8 cellular contexts compared by ENCODE assay signal in genomic region chr5:76544268-76544926, GRCh38.
A peak's percentile ranks its signal among the peaks of the same experiment; 100 is the strongest.
DNase-seq lines count a peak whose midpoint lies in the region; ATAC-seq, FAIRE-seq and TF ChIP-seq lines count a peak whose summit lies in the region.

No MANE protein-coding gene starts in this region.

- H2BK15ac ChIP-seq in neuronal stem cell (ENCODE audit: low read length), result no peak overlapping the region

- H3K18ac ChIP-seq in neuronal stem cell (ENCODE audit: low read length), result no peak overlapping the region

- no peak overlapping the region for H2BK120ac ChIP-seq in neuronal stem cell (ENCODE audit: low read depth, low read length)

- H3K27me3 Mint-ChIP-seq in activated CD4-positive, alpha-beta T cell treated with anti-CD3 and anti-CD28 coated beads for 36 hours, result no peaks in the 10 kb centered on the region

- CTCF ChIA-PET in activated CD4-positive, alpha-beta T cell treated with anti-CD3 and anti-CD28 coated beads for 36 hours (lab: Charles Lee), result interaction anchor here (0.7 to 4.1 kb wide), 21 partner anchors 9 to 369 kb away, joined by 3 to 36 read pairs (median 5); partner anchors contain the start of gene IQGAP2

- no peak for TF ChIP-seq POLR2A in GM12891 (IDR thresholded peaks at IDR 0.05; ENCODE audit: low read depth, low read length)

- no peak overlapping the region for H3K4me2 ChIP-seq in neuronal stem cell (ENCODE audit: insufficient read depth, low read length, poor library complexity, severe bottlenecking)

- H3K4me3 Mint-ChIP-seq in activated CD4-positive, alpha-beta T cell treated with anti-CD3 and anti-CD28 coated beads for 36 hours, result peak overlapping the region; percentile 73

- no peaks in the 10 kb centered on the region for H3K36me3 ChIP-seq in neuronal stem cell (replicated peaks in 1 of 2; ENCODE audit: control insufficient read depth in 2 of 2, insufficient read depth in 2 of 2, low read length in 2 of 2)

- peak; percentile 66 for FAIRE-seq in GM12891 (lab: Jason Lieb, UNC)

- WGBS in neuronal stem cell (ENCODE audit: extremely low coverage in 2 of 2, insufficient read length in 2 of 2, insufficient replicate concordance in 1 of 2), 2 donors, result no CpG with 5 or more reads among the region's 4 CpGs

- H3K9me3 Mint-ChIP-seq in activated CD4-positive, alpha-beta T cell treated with anti-CD3 and anti-CD28 coated beads for 36 hours (ENCODE audit: low read depth), result no peaks in the 10 kb centered on the region

- H2AK5ac ChIP-seq in neuronal stem cell (ENCODE audit: low read depth, low read length), result no peak overlapping the region

- no peak overlapping the region for H3K4ac ChIP-seq in neuronal stem cell (ENCODE audit: low read length)

- H2BK5ac ChIP-seq in neuronal stem cell (ENCODE audit: low read length), result no peak overlapping the region

- H3K14ac ChIP-seq in neuronal stem cell (ENCODE audit: low read length), result no peak overlapping the region

- intact Hi-C loops in activated CD4-positive, alpha-beta T cell treated with anti-CD3 and anti-CD28 coated beads for 36 hours (cut with DNase I, micrococcal nuclease), result loop anchor here (1.0 to 10.0 kb wide), 5 partner anchors 193 to 980 kb away; partner anchors contain the start of gene SV2C (in 1 of the 2)
- intact Hi-C loops in dorsolateral prefrontal cortex (cut with DNase I), result no loop called here

- H3K79me1 ChIP-seq in neuronal stem cell (ENCODE audit: low read depth, low read length), result no peaks in the 10 kb centered on the region

- no peak overlapping the region for H3K4me3 ChIP-seq in neuronal stem cell (ENCODE audit: low read length in 2 of 2)
- no peak overlapping the region for H3K4me3 ChIP-seq in dorsolateral prefrontal cortex

- H4K91ac ChIP-seq in neuronal stem cell (ENCODE audit: low read depth, low read length, poor library complexity), result no peak overlapping the region

- H3K27me3 ChIP-seq in neuronal stem cell (ENCODE audit: control insufficient read depth in 3 of 3, insufficient read depth in 3 of 3, low read depth in 1 of 3, low read length in 3 of 3) (no peaks in the 10 kb centered on the region), dorsolateral prefrontal cortex (peaks cover 0 to 6% (median 0%) of the 10 kb centered on the region in 45 donors)

- DNase-seq in GM12891 (ENCODE audit: insufficient read length, low spot score) (no peak), HuH-7 (ENCODE audit: low spot score) (peak; percentile 65), dermis blood vessel endothelial cell (peak; percentile 20), neuronal stem cell (ENCODE audit: low spot score) (peak; percentile 8), SKM-1 treated with dmso at 0.1 percent for 144 hours (lab: John Stamatoyannopoulos, UW; ENCODE audit: unreplicated experiment) (no peak), dorsolateral prefrontal cortex (no peak), NCI-H187 (lab: John Stamatoyannopoulos, UW) (no peak)
- peak; percentile 79 for DNase-seq in activated CD4-positive, alpha-beta T cell treated with anti-CD3 and anti-CD28 coated beads for 36 hours

- no peak overlapping the region for H2AFZ ChIP-seq in neuronal stem cell (ENCODE audit: low read length)

- H2BK12ac ChIP-seq in neuronal stem cell (ENCODE audit: low read length), result no peak overlapping the region

- H3K9me3 ChIP-seq in neuronal stem cell (replicated peaks in 1 of 2; ENCODE audit: control insufficient read depth in 2 of 2, insufficient read depth in 1 of 2, low read depth in 1 of 2, low read length in 2 of 2), result peaks cover 0 to 2% of the 10 kb centered on the region in 2 donors

- H3K36me3 Mint-ChIP-seq in activated CD4-positive, alpha-beta T cell treated with anti-CD3 and anti-CD28 coated beads for 36 hours (ENCODE audit: low read depth), result peaks cover 2% of the 10 kb centered on the region

- TF ChIP-seq CTCF in dorsolateral prefrontal cortex (IDR thresholded peaks at IDR 0.05 in 54 of 56, conservative IDR thresholded peaks at IDR 0.05 in 2 of 56; ENCODE audit: low read depth in 1 of 56, partially characterized antibody in 56 of 56), result peak in 14 of 56 donors; percentile 7 to 37 (median 16)

- no peak overlapping the region for H4K8ac ChIP-seq in neuronal stem cell (ENCODE audit: low read depth, low read length)

- H3K4me1 Mint-ChIP-seq in activated CD4-positive, alpha-beta T cell treated with anti-CD3 and anti-CD28 coated beads for 36 hours, result peaks cover 90% of the 10 kb centered on the region

- peaks cover 2 to 14% of the 10 kb centered on the region in 2 donors for H3K4me1 ChIP-seq in neuronal stem cell (ENCODE audit: control insufficient read depth in 2 of 2, insufficient read depth in 1 of 2, low read depth in 1 of 2, low read length in 2 of 2)

- ATAC-seq in activated CD4-positive, alpha-beta T cell treated with anti-CD3 and anti-CD28 coated beads for 36 hours, result peak; percentile 34

- POLR2A ChIA-PET in activated CD4-positive, alpha-beta T cell treated with anti-CD3 and anti-CD28 coated beads for 36 hours (lab: Charles Lee), result interaction anchor here (0.5 to 2.9 kb wide), 2 partner anchors 22 to 140 kb away, joined by 5 to 29 read pairs; partner anchors contain the start of gene IQGAP2

- H3K27ac Mint-ChIP-seq in activated CD4-positive, alpha-beta T cell treated with anti-CD3 and anti-CD28 coated beads for 36 hours, result peak overlapping the region; percentile 100

- H3K27ac ChIP-seq in neuronal stem cell (replicated peaks; ENCODE audit: low read length) (no peak overlapping the region), dorsolateral prefrontal cortex (no peak overlapping the region)

- H3K23ac ChIP-seq in neuronal stem cell (ENCODE audit: low read depth, low read length, poor library complexity), result no peak overlapping the region

- no peak overlapping the region for H3K9ac ChIP-seq in neuronal stem cell (ENCODE audit: low read depth, low read length, poor library complexity)

TF ChIP-seq in GM12891, 5 proteins besides CTCF, POLR2A, EP300 and RAD21:
- no peak for TF ChIP-seq SPI1 (IDR thresholded peaks at IDR 0.05; ENCODE audit: low read depth, low read length)
- no peak for TF ChIP-seq TAF1 (IDR thresholded peaks at IDR 0.05; ENCODE audit: low read depth, low read length)
- TF ChIP-seq POLR2AphosphoS5 (IDR thresholded peaks at IDR 0.05; ENCODE audit: low read depth, low read length), result no peak

Comparison
In these comparisons a context has a peak if more than half of its experiments do, and no peak if none do; other contexts are left out.
1. DNase-seq: peak in HuH-7 (single experiment), activated CD4-positive, alpha-beta T cell treated with anti-CD3 and anti-CD28 coated beads for 36 hours (single experiment), dermis blood vessel endothelial cell (single experiment) and neuronal stem cell (single experiment); none in GM12891 (single experiment), SKM-1 treated with dmso at 0.1 percent for 144 hours (single experiment), dorsolateral prefrontal cortex (0 of 10) and NCI-H187 (0 of 2).
2. intact Hi-C loops: an anchor here in activated CD4-positive, alpha-beta T cell treated with anti-CD3 and anti-CD28 coated beads for 36 hours (1.0 to 10.0 kb wide); none called in dorsolateral prefrontal cortex.